ENCODE assay signal across 25 cellular contexts in the genomic region with DNA sequence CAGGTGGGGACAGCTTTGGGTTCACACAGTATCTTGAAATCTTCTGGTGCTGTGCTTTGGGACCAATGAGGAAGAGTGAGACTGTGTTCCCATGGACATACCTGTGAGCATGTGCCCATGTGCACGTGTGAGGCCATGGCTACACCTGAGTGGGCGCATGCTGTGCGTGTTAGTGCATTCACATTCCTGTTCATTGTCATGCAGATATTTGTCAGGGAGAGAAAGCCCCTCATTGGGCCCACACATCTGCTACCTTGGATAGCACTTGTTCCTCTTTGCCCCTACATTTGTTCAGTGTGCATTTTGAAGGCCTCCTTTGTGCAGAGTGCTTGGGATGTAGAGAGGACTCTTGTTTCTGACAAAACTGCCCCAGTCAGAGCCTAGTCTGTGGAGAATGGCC.
A peak's percentile ranks its signal among the peaks of the same experiment; 100 is the strongest.
DNase-seq lines count a peak whose midpoint lies in the region; ATAC-seq, FAIRE-seq and TF ChIP-seq lines count a peak whose summit lies in the region.
"Had no signal": no experiment of that assay in that cellular context is flagged by ENCODE, and none has a peak within 500 bp of the region (broad histone marks: within the 10 kb centered on the region; RNA-seq: fewer than 3 reads in every experiment).

No MANE protein-coding gene starts in this region.

- H3K27me3 ChIP-seq in right atrium auricular region: no peaks in the 10 kb centered on the region
- H3K27me3 ChIP-seq: dorsolateral prefrontal cortex, hepatocyte had no signal

- peaks cover 0 to 6% of the 10 kb centered on the region in 2 donors for H3K4me1 ChIP-seq in right atrium auricular region

- in situ Hi-C loops in GM13977 (cut with MboI; ENCODE audit: low pct_unique_long_range_greater_than_20kb, low sequenced_read_pairs, unreplicated experiment): no loop called here

- H3K9me3 ChIP-seq in right atrium auricular region: no peaks in the 10 kb centered on the region

- TF ChIP-seq CTCF in right atrium auricular region (IDR thresholded peaks at IDR 0.05): no peak
- TF ChIP-seq CTCF in coronary artery (IDR thresholded peaks at IDR 0.05): no peak
- TF ChIP-seq CTCF in GM13977 (IDR thresholded peaks at IDR 0.05; ENCODE audit: extremely low read depth, insufficient read depth, missing control alignments): no peak

- FAIRE-seq in GM12892 (lab: Jason Lieb, UNC): no peak

- ATAC-seq in HG02973 (IDR thresholded peaks at IDR 0.05; ENCODE audit: unreplicated experiment) (peak; percentile 17), HG03108 (IDR thresholded peaks at IDR 0.05; ENCODE audit: unreplicated experiment) (no peak)

- DNase-seq in right atrium auricular region (ENCODE audit: low spot score) (peak; percentile 28), cardiac septum (ENCODE audit: low spot score) (no peak), coronary artery (ENCODE audit: low spot score) (peak; percentile 49), NCI-H345 (lab: John Stamatoyannopoulos, UW) (no peak), GM12892 (ENCODE audit: insufficient read length) (no peak), GM13977 (ENCODE audit: low spot score) (no peak)
- DNase-seq: activated naive CD4-positive, alpha-beta T cell treated with anti-CD3 and anti-CD28 coated beads, Interleukin-2, amount 10 ng/mL, durations not matched to agents 7 days and 5 days; AML-193; caudate nucleus; CD8-positive, alpha-beta memory T cell; DMS79; dorsolateral prefrontal cortex; erythroblast; foreskin melanocyte; kidney glomerular epithelial cell; mammary epithelial cell; NCI-H1092; NCI-H526; stimulated activated CD4-positive, alpha-beta T cell treated with anti-CD3 and anti-CD28 coated beads, Interleukin-2, amount 100 ng/mL, for 48 hours; trophoblast cell had no signal

- TF ChIP-seq POLR2A in GM12892 (IDR thresholded peaks at IDR 0.05; ENCODE audit: low read depth, low read length): no peak

- H3K4me3 ChIP-seq in right atrium auricular region (no peak overlapping the region), coronary artery (no peak overlapping the region)
- H3K4me3 ChIP-seq: dorsolateral prefrontal cortex, hepatocyte, smooth muscle cell had no signal

- no peaks in the 10 kb centered on the region for H3K36me3 ChIP-seq in right atrium auricular region

- H3K27ac ChIP-seq in right atrium auricular region (no peak overlapping the region), coronary artery (no peak overlapping the region)
- H3K27ac ChIP-seq: 22Rv1, dorsolateral prefrontal cortex, hepatocyte had no signal

- intact Hi-C loops in cardiac septum (cut with DNase I): no loop called here

Comparison
In these comparisons a context has a peak if more than half of its experiments do, and no peak if none do; other contexts are left out.
1. DNase-seq: peak in right atrium auricular region (single experiment) and coronary artery (single experiment); none in cardiac septum (single experiment), NCI-H345 (single experiment), GM12892 (single experiment) and GM13977 (single experiment).